1 cellular context compared by ENCODE assay signal in genomic region chr21:44489962-44490361, GRCh38.
TF ChIP-seq lines count a peak whose summit lies in the region.

No MANE protein-coding gene starts in this region.

TF ChIP-seq in H1, 55 proteins besides CTCF, POLR2A, EP300 and RAD21:
- no peak for TF ChIP-seq HDAC6 (IDR thresholded peaks at IDR 0.05; ENCODE audit: low read depth, low read length)
- TF ChIP-seq EGR1 (IDR thresholded peaks at IDR 0.05; ENCODE audit: borderline replicate concordance, low read depth, low read length), result 0 out of 2 replicates have a peak, but pooled peaks have one; percentile 39
TF ChIP-seq in H1: peak in this region for 1.
